1 cellular context compared by ENCODE assay signal in the genomic region with DNA sequence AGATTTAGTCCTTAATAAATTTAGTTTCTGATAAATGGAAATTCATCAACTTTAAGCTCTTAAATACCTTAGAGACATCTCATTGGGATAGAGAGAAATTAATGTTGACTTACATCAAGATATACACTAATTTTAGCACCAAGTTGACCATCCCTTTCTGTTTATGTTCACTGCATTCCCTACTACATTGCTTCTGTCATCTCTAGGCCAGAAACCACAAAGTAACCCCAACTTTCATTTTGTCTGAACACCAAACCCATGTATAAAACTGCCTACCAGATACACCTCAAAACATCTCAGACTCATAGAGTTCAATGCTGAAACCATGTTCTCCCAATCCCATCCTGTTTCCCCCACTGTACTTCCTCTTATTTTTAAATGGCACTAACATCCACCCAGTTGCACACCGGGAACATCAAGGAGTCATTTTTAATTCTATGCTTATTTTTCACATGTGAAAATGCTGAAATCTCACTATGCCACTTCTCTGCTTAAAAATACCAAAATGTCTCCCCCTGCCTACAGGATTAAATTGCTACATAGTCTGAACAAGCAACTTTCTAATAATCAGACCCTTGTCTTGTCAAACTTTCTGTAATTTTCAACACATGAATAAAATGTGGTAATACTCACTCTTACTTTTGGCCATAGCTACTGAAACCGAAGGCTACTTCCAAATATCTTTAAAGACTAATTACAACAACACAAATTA.
TF ChIP-seq lines count a peak whose summit lies in the region.

No MANE protein-coding gene starts in this region.

TF ChIP-seq in HCT116, 20 proteins besides CTCF, POLR2A, EP300 and RAD21 (continued from another document):
- no peak for TF ChIP-seq ZBTB33 (IDR thresholded peaks at IDR 0.05; ENCODE audit: extremely low read depth, insufficient replicate concordance, low read length)
- TF ChIP-seq, protein P1, sequence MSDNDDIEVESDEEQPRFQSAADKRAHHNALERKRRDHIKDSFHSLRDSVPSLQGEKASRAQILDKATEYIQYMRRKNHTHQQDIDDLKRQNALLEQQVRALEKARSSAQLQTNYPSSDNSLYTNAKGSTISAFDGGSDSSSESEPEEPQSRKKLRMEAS (IDR thresholded peaks at IDR 0.05): no peak
- TF ChIP-seq, protein P2, sequence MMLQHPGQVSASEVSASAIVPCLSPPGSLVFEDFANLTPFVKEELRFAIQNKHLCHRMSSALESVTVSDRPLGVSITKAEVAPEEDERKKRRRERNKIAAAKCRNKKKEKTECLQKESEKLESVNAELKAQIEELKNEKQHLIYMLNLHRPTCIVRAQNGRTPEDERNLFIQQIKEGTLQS (IDR thresholded peaks at IDR 0.05): no peak
- TF ChIP-seq CBX3 (IDR thresholded peaks at IDR 0.05; ENCODE audit: low read depth): no peak
- TF ChIP-seq YY1 (IDR thresholded peaks at IDR 0.05; ENCODE audit: extremely low read depth, insufficient replicate concordance, low read depth, low read length): no peak
- no peak for TF ChIP-seq JUND (IDR thresholded peaks at IDR 0.05)
- no peak for TF ChIP-seq ZNF274 (IDR thresholded peaks at IDR 0.05; ENCODE audit: low read depth, low read length)
- TF ChIP-seq FOSL1 (IDR thresholded peaks at IDR 0.05; ENCODE audit: low read depth): no peak
- TF ChIP-seq TCF7L2 (IDR thresholded peaks at IDR 0.05; ENCODE audit: borderline replicate concordance, extremely low read depth, insufficient read depth, insufficient read length): no peak
- no peak for TF ChIP-seq CEBPB (IDR thresholded peaks at IDR 0.05; ENCODE audit: low read depth)
- TF ChIP-seq REST (IDR thresholded peaks at IDR 0.05; ENCODE audit: low read depth): no peak
- TF ChIP-seq SRF (IDR thresholded peaks at IDR 0.05; ENCODE audit: low read depth): no peak
- TF ChIP-seq ELF1 (IDR thresholded peaks at IDR 0.05; ENCODE audit: borderline replicate concordance, low read depth): no peak
TF ChIP-seq in HCT116: peak in this region for 0.
